Comparison of ENCODE assay signal across 7 cellular contexts in genomic region chr2:221539246-221539645, GRCh38.
"Had no signal": no experiment of that assay in that cellular context is flagged by ENCODE, and none has a peak within 500 bp of the region (broad histone marks: within the 10 kb centered on the region; RNA-seq: fewer than 3 reads in every experiment).

No MANE protein-coding gene starts in this region.

- H3K4me3 Mint-ChIP-seq: HFFc6 had no signal

- H3K9me3 ChIP-seq: HAP-1 had no signal

- H3K36me3 ChIP-seq: HAP-1 had no signal

- DNase-seq: GOT3, H7, HFFc6, IMR-90 had no signal

- H3K9me3 Mint-ChIP-seq: HFFc6 had no signal

- FAIRE-seq: HTR-8/SVneo had no signal

- ATAC-seq: HCT116 had no signal

- H3K27ac Mint-ChIP-seq: HFFc6 had no signal

- H3K4me3 ChIP-seq: HAP-1 had no signal
